Comparison of ENCODE assay signal across 23 cellular contexts in the genomic region with DNA sequence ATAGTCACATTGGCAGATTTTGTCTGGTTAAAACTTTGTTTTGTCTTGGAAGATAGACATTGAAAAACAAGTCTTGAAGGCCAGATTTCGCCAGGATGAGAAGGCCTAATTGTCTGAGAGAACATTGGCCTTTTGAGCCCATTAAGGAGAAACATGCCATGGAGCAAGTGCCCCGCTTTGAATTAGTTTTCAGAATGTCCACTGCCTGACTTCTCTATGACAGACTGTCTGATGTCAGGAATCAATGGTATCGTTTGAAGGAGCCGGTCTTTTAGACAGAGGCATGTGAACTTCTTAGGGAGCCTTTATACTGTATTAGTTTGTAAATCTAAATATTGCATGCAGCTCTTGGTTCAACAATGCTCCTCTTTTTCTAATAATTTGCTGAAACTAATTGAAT.
"Had no signal": no experiment of that assay in that cellular context is flagged by ENCODE, and none has a peak within 500 bp of the region (broad histone marks: within the 10 kb centered on the region; RNA-seq: fewer than 3 reads in every experiment).

No MANE protein-coding gene starts in this region.

- H3K27me3 ChIP-seq: MG63, SJSA1 had no signal

- H3K36me3 ChIP-seq: MG63, SJSA1 had no signal

- H3K36me3 Mint-ChIP-seq: IgD-negative memory B cell had no signal

- H3K27ac ChIP-seq: HL-60, SJSA1, SK-N-MC had no signal

- H3K27ac Mint-ChIP-seq: IgD-negative memory B cell had no signal

- H3K9me3 Mint-ChIP-seq: IgD-negative memory B cell had no signal

- H3K4me3 ChIP-seq: K562, MG63, SJSA1, SK-N-MC had no signal

- H3K4me3 Mint-ChIP-seq: IgD-negative memory B cell had no signal

- H3K27me3 Mint-ChIP-seq: IgD-negative memory B cell had no signal

- H3K9me3 ChIP-seq: MG63, SJSA1 had no signal

- DNase-seq: Karpas-422, MG63, NCI-H1092, NCI-H1105 treated with DMSO at 0.1 percent for 48 hours, NCI-H1436, NCI-H187, NCI-H2029, NCI-H2081 treated with DMSO at 0.1 percent for 48 hours, NCI-H2171, NCI-H226, NCI-H446, NCI-H510A, NCI-H524 treated with DMSO at 0.1 percent for 48 hours, NCI-H69, NCI-H774, Right ventricle myocardium superior, RPMI8226, SIG-M5 had no signal
